Comparison of ENCODE assay signal across 16 cellular contexts in genomic region chr6:115058414-115059211, GRCh38.
DNase-seq lines count a peak whose midpoint lies in the region; ATAC-seq and TF ChIP-seq lines count a peak whose summit lies in the region.
"Had no signal": no experiment of that assay in that cellular context is flagged by ENCODE, and none has a peak within 500 bp of the region (broad histone marks: within the 10 kb centered on the region; RNA-seq: fewer than 3 reads in every experiment).

No MANE protein-coding gene starts in this region.

- peak overlapping the region; percentile 26 for H3K27ac Mint-ChIP-seq in progenitor cell of endocrine pancreas
- H3K27ac Mint-ChIP-seq: activated T-helper 2 cell treated with anti-CD3 and anti-CD28 coated beads, Interferon-gamma antibody, Interleukin-2, Interleukin-4, amounts not matched to agents 10 μg/mL and 5 μg/mL and 100 μg/mL, durations not matched to agents 14 hours and 24 hours and 36 hours; CD14-positive monocyte; T-helper 17 cell had no signal

- H3K4me3 Mint-ChIP-seq in progenitor cell of endocrine pancreas (ENCODE audit: low read depth) = no peak overlapping the region
- H3K4me3 Mint-ChIP-seq: CD14-positive monocyte, neural crest cell, T-helper 17 cell had no signal

- no peak for TF ChIP-seq CTCF in progenitor cell of endocrine pancreas (IDR thresholded peaks at IDR 0.05; ENCODE audit: unreplicated experiment)

- H3K36me3 Mint-ChIP-seq in progenitor cell of endocrine pancreas (ENCODE audit: insufficient read depth) = peaks cover 1% of the 10 kb centered on the region
- H3K36me3 Mint-ChIP-seq: CD14-positive monocyte had no signal

- DNase-seq in NCI-H510A treated with DMSO at 0.1 percent for 48 hours (lab: John Stamatoyannopoulos, UW) (peak; percentile 61), NCI-H510A (lab: John Stamatoyannopoulos, UW) (no peak), NCI-H774 (lab: John Stamatoyannopoulos, UW) (peak; percentile 92), progenitor cell of endocrine pancreas (ENCODE audit: low spot score, unreplicated experiment) (no peak), hypothalamus (lab: John Stamatoyannopoulos, UW) (no peak), kidney glomerular epithelial cell (lab: John Stamatoyannopoulos, UW) (no peak), NCI-H526 (lab: John Stamatoyannopoulos, UW) (no peak)
- DNase-seq: HCEC 1CT, mesendoderm, NCI-H1436 treated with DMSO at 0.1 percent for 48 hours, Right ventricle myocardium superior, T-helper 17 cell had no signal

- peak; percentile 73 for ATAC-seq in HG03354 (IDR thresholded peaks at IDR 0.05; ENCODE audit: poor library complexity, severe bottlenecking, unreplicated experiment)
- ATAC-seq: T-helper 17 cell had no signal

- no peaks in the 10 kb centered on the region for H3K27me3 Mint-ChIP-seq in progenitor cell of endocrine pancreas
- H3K27me3 Mint-ChIP-seq: T-helper 17 cell had no signal

- H3K4me1 Mint-ChIP-seq in progenitor cell of endocrine pancreas (ENCODE audit: low read depth) = peaks cover 26% of the 10 kb centered on the region
- H3K4me1 Mint-ChIP-seq: CD14-positive monocyte, neural crest cell, T-helper 17 cell had no signal

- H3K9me3 Mint-ChIP-seq in progenitor cell of endocrine pancreas (ENCODE audit: low read depth) = peaks cover 3% of the 10 kb centered on the region

Comparison
In these comparisons a context has a peak if more than half of its experiments do, and no peak if none do; other contexts are left out.
1. DNase-seq: peak in NCI-H510A treated with DMSO at 0.1 percent for 48 hours (single experiment) and NCI-H774 (single experiment); none in NCI-H510A (single experiment), progenitor cell of endocrine pancreas (single experiment), hypothalamus (0 of 51), kidney glomerular epithelial cell (single experiment) and NCI-H526 (0 of 2).